Comparison of ENCODE assay signal across 8 cellular contexts in the genomic region with DNA sequence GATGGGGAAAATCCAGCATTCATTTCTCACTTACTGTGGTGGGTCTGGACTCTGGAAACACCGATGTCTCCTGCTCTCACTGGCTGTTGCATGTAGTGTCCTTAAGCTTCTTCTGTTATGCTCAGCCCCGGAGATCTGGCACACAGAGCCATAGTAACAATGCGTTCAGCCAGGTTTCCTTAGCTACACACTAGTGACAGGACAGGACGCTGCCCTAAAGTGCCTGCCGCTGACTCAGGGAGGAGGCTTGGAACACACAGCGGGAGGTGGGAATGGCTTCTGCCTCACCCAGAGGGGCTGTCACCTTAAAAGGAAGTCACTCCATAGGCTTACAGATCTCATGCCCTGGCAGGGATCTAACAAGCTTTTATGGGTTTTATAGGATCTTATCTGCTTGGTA.
DNase-seq lines count a peak whose midpoint lies in the region; FAIRE-seq and TF ChIP-seq lines count a peak whose summit lies in the region.

No MANE protein-coding gene starts in this region.

- no peak for TF ChIP-seq POLR2A in tibial nerve (IDR thresholded peaks at IDR 0.05)

- TF ChIP-seq CTCF in fibroblast of the aortic adventitia (IDR thresholded peaks at IDR 0.05; ENCODE audit: insufficient read depth, low read length) (no peak), osteocyte (IDR thresholded peaks at IDR 0.05) (no peak), tibial nerve (IDR thresholded peaks at IDR 0.05) (no peak)

- TF ChIP-seq EP300 in tibial nerve (IDR thresholded peaks at IDR 0.05) = no peak

- H3K4me1 ChIP-seq in tibial nerve = no peaks in the 10 kb centered on the region

- H3K4me3 ChIP-seq in fibroblast of the aortic adventitia (ENCODE audit: low read depth, low read length) (peak overlapping the region; percentile 38), tibial nerve (no peak overlapping the region)

- H3K4me1 Mint-ChIP-seq in osteocyte (ENCODE audit: unreplicated experiment) = peaks cover 11% of the 10 kb centered on the region

- peak; percentile 52 for FAIRE-seq in RCC 7860 (lab: Jason Lieb, UNC)

- no peaks in the 10 kb centered on the region for H3K36me3 Mint-ChIP-seq in osteocyte (ENCODE audit: unreplicated experiment)

- no peaks in the 10 kb centered on the region for H3K27me3 ChIP-seq in tibial nerve

- no peaks in the 10 kb centered on the region for H3K36me3 ChIP-seq in tibial nerve

- WGBS in tibial nerve, 2 donors = 42 to 49% methylated on average over 6 of the region's 6 CpGs

- H3K9me3 ChIP-seq in tibial nerve = no peaks in the 10 kb centered on the region

- DNase-seq in EL (peak; percentile 87), RCC 7860 (ENCODE audit: low spot score) (peak; percentile 88), fibroblast of the aortic adventitia (ENCODE audit: low read depth) (peak; percentile 66), osteocyte (ENCODE audit: extremely low spot score, unreplicated experiment) (no peak), NCI-H1930 (lab: John Stamatoyannopoulos, UW) (no peak), tibial nerve (ENCODE audit: low spot score in 2 of 2) (no peak), NCI-H146 (lab: John Stamatoyannopoulos, UW) (no peak)
- no peak for DNase-seq in stimulated activated CD4-positive, alpha-beta T cell treated with anti-CD3 and anti-CD28 coated beads, Interleukin-2, amount 100 ng/mL, for 48 hours

- no peaks in the 10 kb centered on the region for H3K9me3 Mint-ChIP-seq in osteocyte (ENCODE audit: unreplicated experiment)

- peak overlapping the region; percentile 66 for H3K4me3 Mint-ChIP-seq in osteocyte (ENCODE audit: unreplicated experiment)

- no peak overlapping the region for H3K27ac ChIP-seq in tibial nerve

- peak overlapping the region; percentile 77 for H3K27ac Mint-ChIP-seq in osteocyte (ENCODE audit: unreplicated experiment)

- no peaks in the 10 kb centered on the region for H3K27me3 Mint-ChIP-seq in osteocyte (ENCODE audit: unreplicated experiment)

Comparison
In these comparisons a context has a peak if more than half of its experiments do, and no peak if none do; other contexts are left out.
1. DNase-seq: peak in EL (single experiment), RCC 7860 (single experiment) and fibroblast of the aortic adventitia (single experiment); none in osteocyte (single experiment), NCI-H1930 (0 of 2), stimulated activated CD4-positive, alpha-beta T cell treated with anti-CD3 and anti-CD28 coated beads, Interleukin-2, amount 100 ng/mL, for 48 hours (0 of 2), tibial nerve (0 of 2) and NCI-H146 (single experiment).